Comparison of ENCODE assay signal across 1 cellular context in genomic region chr1:2575801-2576663, GRCh38.
A peak's percentile ranks its signal among the peaks of the same experiment; 100 is the strongest.
TF ChIP-seq lines count a peak whose summit lies in the region.

No MANE protein-coding gene starts in this region.

TF ChIP-seq in HepG2, 621 proteins besides CTCF, POLR2A, EP300 and RAD21 (continued from another document and continues in another):
- no peak for TF ChIP-seq RERE (CRISPR knock-in tag; IDR thresholded peaks at IDR 0.05; ENCODE audit: low read depth)
- no peak for TF ChIP-seq DNMT3B (CRISPR knock-in tag; conservative IDR thresholded peaks at IDR 0.05)
- no peak for TF ChIP-seq CSRNP1 (CRISPR knock-in tag; IDR thresholded peaks at IDR 0.05)
- no peak for TF ChIP-seq XRCC5 (optimal IDR thresholded peaks at IDR 0.05; ENCODE audit: low read length)
- no peak for TF ChIP-seq ZNF777 (CRISPR knock-in tag; IDR thresholded peaks at IDR 0.05)
- TF ChIP-seq REPIN1 (CRISPR knock-in tag; IDR thresholded peaks at IDR 0.05; ENCODE audit: borderline replicate concordance, low read depth) = no peak
- no peak for TF ChIP-seq NRL (CRISPR knock-in tag; IDR thresholded peaks at IDR 0.05; ENCODE audit: borderline replicate concordance)
- TF ChIP-seq ZNF646 (CRISPR knock-in tag; IDR thresholded peaks at IDR 0.05) = no peak
- no peak for TF ChIP-seq KLF16 (CRISPR knock-in tag; IDR thresholded peaks at IDR 0.05)
- no peak for TF ChIP-seq MATR3 (CRISPR knock-in tag; IDR thresholded peaks at IDR 0.05)
- no peak for TF ChIP-seq ZFYVE20 (CRISPR knock-in tag; IDR thresholded peaks at IDR 0.05; ENCODE audit: borderline replicate concordance, low read depth)
- TF ChIP-seq ZNF101 (CRISPR knock-in tag; IDR thresholded peaks at IDR 0.05; ENCODE audit: borderline replicate concordance, low read depth) = no peak
- TF ChIP-seq STAT6 (CRISPR knock-in tag; IDR thresholded peaks at IDR 0.05; ENCODE audit: borderline replicate concordance) = no peak
- TF ChIP-seq MYC (CRISPR knock-in tag; IDR thresholded peaks at IDR 0.05; ENCODE audit: borderline replicate concordance) = peak; percentile 10; the same call in 1 of the 2 replicates
- no peak for TF ChIP-seq ZFP36L1 (CRISPR knock-in tag; IDR thresholded peaks at IDR 0.05)
- TF ChIP-seq UBTF (CRISPR knock-in tag; IDR thresholded peaks at IDR 0.05) = peak; percentile 67
- TF ChIP-seq ZNF138 (CRISPR knock-in tag; IDR thresholded peaks at IDR 0.05; ENCODE audit: low read depth) = no peak
- no peak for TF ChIP-seq ZSCAN5A (CRISPR knock-in tag; IDR thresholded peaks at IDR 0.05; ENCODE audit: borderline replicate concordance)
- no peak for TF ChIP-seq SOX13 (IDR thresholded peaks at IDR 0.05)
- TF ChIP-seq SOX13 (CRISPR knock-in tag; conservative IDR thresholded peaks at IDR 0.05 in 1 of 2, IDR thresholded peaks at IDR 0.05 in 1 of 2) = peak in 1 of 2 experiments; percentile 61; a peak in 1 of 4 replicates
- TF ChIP-seq ZSCAN21 (CRISPR knock-in tag; IDR thresholded peaks at IDR 0.05; ENCODE audit: borderline replicate concordance) = peak; percentile 13; the same call in 1 of the 2 replicates
- no peak for TF ChIP-seq ZNF792 (CRISPR knock-in tag; IDR thresholded peaks at IDR 0.05)
- no peak for TF ChIP-seq IKZF1 (IDR thresholded peaks at IDR 0.05)
- 0 out of 2 replicates have a peak, but pooled peaks have one; percentile 17 for TF ChIP-seq ZNF331 (CRISPR knock-in tag; IDR thresholded peaks at IDR 0.05)
- TF ChIP-seq ZBTB37 (CRISPR knock-in tag; IDR thresholded peaks at IDR 0.05) = no peak
- TF ChIP-seq TAF15 (IDR thresholded peaks at IDR 0.05; ENCODE audit: low read depth, low read length, poor library complexity, severe bottlenecking) = no peak
- TF ChIP-seq GZF1 (CRISPR knock-in tag; IDR thresholded peaks at IDR 0.05) = no peak
- no peak for TF ChIP-seq TMF1 (CRISPR knock-in tag; IDR thresholded peaks at IDR 0.05; ENCODE audit: low read depth)
- TF ChIP-seq ZNF260 (CRISPR knock-in tag; IDR thresholded peaks at IDR 0.05; ENCODE audit: borderline replicate concordance, low read depth) = no peak
- TF ChIP-seq NR2C2 (CRISPR knock-in tag; IDR thresholded peaks at IDR 0.05; ENCODE audit: borderline replicate concordance) = no peak
- TF ChIP-seq ZSCAN31 (CRISPR knock-in tag; IDR thresholded peaks at IDR 0.05; ENCODE audit: low read depth) = 0 out of 2 replicates have a peak, but pooled peaks have one; percentile 53
